17 cellular contexts compared by ENCODE assay signal in genomic region chr5:28404363-28405071, GRCh38.
DNase-seq lines count a peak whose midpoint lies in the region; ATAC-seq and TF ChIP-seq lines count a peak whose summit lies in the region.
"Had no signal": no experiment of that assay in that cellular context is flagged by ENCODE, and none has a peak within 500 bp of the region (broad histone marks: within the 10 kb centered on the region; RNA-seq: fewer than 3 reads in every experiment).

No MANE protein-coding gene starts in this region.

- no peaks in the 10 kb centered on the region for H3K27me3 Mint-ChIP-seq in Caco-2 (ENCODE audit: insufficient read depth, unreplicated experiment)
- H3K27me3 Mint-ChIP-seq in WTC11 (ENCODE audit: low read depth) = no peaks in the 10 kb centered on the region; the same call in 1 of the 2 replicates

- DNase-seq in Caco-2 (no peak), WTC11 (ENCODE audit: low spot score) (no peak), lower lobe of right lung (peak; percentile 40), smooth muscle cell (lab: John Stamatoyannopoulos, UW; ENCODE audit: unreplicated experiment) (no peak), OCI-M2 (lab: John Stamatoyannopoulos, UW; ENCODE audit: unreplicated experiment) (no peak), GM20000 (ENCODE audit: low spot score) (no peak), left colon (no peak)
- DNase-seq: ACHN, AML-193, EL, MV-4-11, NCI-H2029, NCI-H2171 treated with DMSO at 0.1 percent for 48 hours, NCI-H446 treated with DMSO at 0.1 percent for 48 hours, NCI-H774 had no signal

- no peaks in the 10 kb centered on the region for H3K27me3 ChIP-seq in Caco-2 (replicated peaks; ENCODE audit: control insufficient read depth, insufficient read depth, low read length)
- no peaks in the 10 kb centered on the region for H3K27me3 ChIP-seq in lower lobe of right lung (ENCODE audit: low read depth)
- no peaks in the 10 kb centered on the region for H3K27me3 ChIP-seq in smooth muscle cell (ENCODE audit: low read depth)

- H3K36me3 Mint-ChIP-seq in Caco-2 (ENCODE audit: insufficient read depth, unreplicated experiment) (no peaks in the 10 kb centered on the region), WTC11 (peaks cover 10% of the 10 kb centered on the region)

- WGBS in smooth muscle cell (ENCODE audit: low lambda C conversion rate) = 97% methylated on average over 35 of the region's 35 CpGs

- H3K27ac ChIP-seq in lower lobe of right lung (no peak overlapping the region), smooth muscle cell (ENCODE audit: low read depth) (peak overlapping the region; percentile 37)

- CTCF ChIA-PET in Caco-2 (lab: Charles Lee) (no interaction called here), WTC11 (lab: Charles Lee) (no interaction called here)

- intact Hi-C loops in Caco-2 (cut with micrococcal nuclease; ENCODE audit: unreplicated experiment) (no loop called here), lower lobe of right lung (cut with DNase I) (no loop called here), left colon (cut with DNase I, micrococcal nuclease) (no loop called here)

- H3K27ac Mint-ChIP-seq in Caco-2 (ENCODE audit: unreplicated experiment) (peak overlapping the region; percentile 18), WTC11 (no peak overlapping the region)

- H3K4me1 ChIP-seq in Caco-2 (peaks cover 12% of the 10 kb centered on the region; the same call in 1 of the 2 replicates), lower lobe of right lung (no peaks in the 10 kb centered on the region), smooth muscle cell (ENCODE audit: low read depth) (peaks cover 17% of the 10 kb centered on the region)

- H3K9me3 ChIP-seq in Caco-2 = no peaks in the 10 kb centered on the region; the same call in 1 of the 2 replicates
- H3K9me3 ChIP-seq in lower lobe of right lung = no peaks in the 10 kb centered on the region
- no peaks in the 10 kb centered on the region for H3K9me3 ChIP-seq in smooth muscle cell (replicated peaks; ENCODE audit: low read depth)

- peak; percentile 34; the same call in 1 of the 2 replicates for ATAC-seq in WTC11
- peak; percentile 20 to 34 for ATAC-seq in lower lobe of right lung
- no peak for ATAC-seq in left colon
- ATAC-seq: HCT116, PC-3 had no signal

- H3F3A ChIP-seq in smooth muscle cell (ENCODE audit: low read depth) = no peaks in the 10 kb centered on the region

- H3K4me3 Mint-ChIP-seq in Caco-2 (ENCODE audit: unreplicated experiment) (no peak overlapping the region), WTC11 (no peak overlapping the region)

- no peaks in the 10 kb centered on the region for H4K20me1 ChIP-seq in smooth muscle cell (ENCODE audit: low read depth)

- peaks cover 7% of the 10 kb centered on the region for H3K4me1 Mint-ChIP-seq in Caco-2 (ENCODE audit: low read depth, unreplicated experiment)
- H3K4me1 Mint-ChIP-seq in WTC11 = peaks cover 2% of the 10 kb centered on the region

- no TSS peak for BruUV-seq in Caco-2 (replicated peaks; lab: Mats Ljungman, UMichigan)

- no peaks in the 10 kb centered on the region for H3K9me3 Mint-ChIP-seq in Caco-2 (ENCODE audit: unreplicated experiment)
- peaks cover 25% of the 10 kb centered on the region for H3K9me3 Mint-ChIP-seq in WTC11

- TF ChIP-seq CTCF in Caco-2 (IDR thresholded peaks at IDR 0.05; ENCODE audit: insufficient read depth in 1 of 2, low read depth in 1 of 2, low read length in 1 of 2, severe bottlenecking in 1 of 2, unreplicated experiment in 1 of 2) = no peak
- TF ChIP-seq CTCF in WTC11 (IDR thresholded peaks at IDR 0.05) = no peak
- no peak for TF ChIP-seq CTCF in lower lobe of right lung (IDR thresholded peaks at IDR 0.05)
- no peak for TF ChIP-seq CTCF in smooth muscle cell (IDR thresholded peaks at IDR 0.05; ENCODE audit: borderline replicate concordance, insufficient read depth, poor library complexity, severe bottlenecking)
- no peak for TF ChIP-seq CTCF in GM20000 (IDR thresholded peaks at IDR 0.05; ENCODE audit: extremely low read depth, missing control alignments)

- POLR2A ChIA-PET in Caco-2 (lab: Charles Lee) (no interaction called here), WTC11 (lab: Charles Lee) (no interaction called here)

- H3K36me3 ChIP-seq in Caco-2 (ENCODE audit: control insufficient read depth, insufficient read depth, low read length) (no peaks in the 10 kb centered on the region), lower lobe of right lung (no peaks in the 10 kb centered on the region), smooth muscle cell (ENCODE audit: low read depth) (no peaks in the 10 kb centered on the region)

- no peak overlapping the region for H2AFZ ChIP-seq in smooth muscle cell (ENCODE audit: low read depth)

- H3K79me2 ChIP-seq in smooth muscle cell (ENCODE audit: low read depth) = no peaks in the 10 kb centered on the region

- H3K4me2 ChIP-seq in smooth muscle cell = no peak overlapping the region

- H3K4me3 ChIP-seq in Caco-2 (ENCODE audit: low read depth, low read length) = no peak overlapping the region
- H3K4me3 ChIP-seq in lower lobe of right lung = no peak overlapping the region
- H3K4me3 ChIP-seq in smooth muscle cell = no peak overlapping the region

- no peak overlapping the region for H3K9ac ChIP-seq in smooth muscle cell (ENCODE audit: low read depth)

TF ChIP-seq in WTC11, 78 proteins besides CTCF, POLR2A, EP300 and RAD21 (continues in another document):
- no peak for TF ChIP-seq NR2C2 (CRISPR knock-in tag; IDR thresholded peaks at IDR 0.05)
- TF ChIP-seq MLX (CRISPR knock-in tag; IDR thresholded peaks at IDR 0.05) = no peak
- TF ChIP-seq ZNF512 (CRISPR knock-in tag; IDR thresholded peaks at IDR 0.05; ENCODE audit: borderline replicate concordance) = no peak
- TF ChIP-seq AR (CRISPR knock-in tag; IDR thresholded peaks at IDR 0.05) = no peak
- no peak for TF ChIP-seq PRRX2 (CRISPR knock-in tag; IDR thresholded peaks at IDR 0.05)
